23 cellular contexts compared by ENCODE assay signal in genomic region chr1:184088037-184088436, GRCh38.
"Had no signal": no experiment of that assay in that cellular context is flagged by ENCODE, and none has a peak within 500 bp of the region (broad histone marks: within the 10 kb centered on the region; RNA-seq: fewer than 3 reads in every experiment).

No MANE protein-coding gene starts in this region.

- ATAC-seq: naive thymus-derived CD8-positive, alpha-beta T cell; right lobe of liver; stimulated activated memory B cell treated with anti-CD40 and anti-IgM and Interleukin-4, amounts not matched to agents 10 μg/mL and 1 μg/mL and 100 μg/mL, for 72 hours; stimulated activated naive CD8-positive, alpha-beta T cell treated with anti-CD3 and anti-CD28 coated beads, Interleukin-15, amount 100 ng/mL, for 72 hours had no signal

- H3K4me3 ChIP-seq: left ventricle myocardium inferior, lung, neural progenitor cell, ovary, right atrium auricular region, right lobe of liver, smooth muscle cell, tibial nerve, upper lobe of left lung, vagina had no signal

- H3K27ac Mint-ChIP-seq: naive thymus-derived CD8-positive, alpha-beta T cell; nephron; neural progenitor cell; progenitor cell of endocrine pancreas; stimulated activated memory B cell treated with anti-CD40 and anti-IgM and Interleukin-4, amounts not matched to agents 10 μg/mL and 1 μg/mL and 100 μg/mL, for 72 hours; stimulated activated naive CD8-positive, alpha-beta T cell treated with anti-CD3 and anti-CD28 coated beads, Interleukin-15, amount 100 ng/mL, for 72 hours had no signal

- H3K27me3 ChIP-seq: neural progenitor cell, ovary, right atrium auricular region, right lobe of liver, tibial nerve, upper lobe of left lung, vagina had no signal

- H2AFZ ChIP-seq: neural progenitor cell had no signal

- H3K27me3 Mint-ChIP-seq: naive thymus-derived CD8-positive, alpha-beta T cell; progenitor cell of endocrine pancreas; stimulated activated memory B cell treated with anti-CD40 and anti-IgM and Interleukin-4, amounts not matched to agents 10 μg/mL and 1 μg/mL and 100 μg/mL, for 72 hours; stimulated activated naive CD8-positive, alpha-beta T cell treated with anti-CD3 and anti-CD28 coated beads, Interleukin-15, amount 100 ng/mL, for 72 hours had no signal

- DNase-seq: hippocampal formation; islet precursor cell; left ventricle myocardium inferior; naive thymus-derived CD8-positive, alpha-beta T cell; ovary; right lobe of liver; stimulated activated CD4-positive, alpha-beta T cell treated with anti-CD3 and anti-CD28 coated beads, Interleukin-1b, Interleukin-23, amount 100 ng/mL, for 48 hours; stimulated activated CD4-positive, alpha-beta T cell treated with anti-CD3 and anti-CD28 coated beads, Interleukin-2, amount 100 ng/mL, for 48 hours; stimulated activated CD4-positive, alpha-beta T cell treated with anti-CD3 and anti-CD28 coated beads, Interleukin-4, amount 100 ng/mL, for 4 hours; stimulated activated CD8-positive, alpha-beta memory T cell treated with anti-CD3 and anti-CD28 coated beads, Interleukin-4, amount 100 ng/mL, for 48 hours; stimulated activated naive CD4-positive, alpha-beta T cell treated with Interleukin-2 at 50 U/mL for 16 hours; stimulated activated naive CD8-positive, alpha-beta T cell treated with anti-CD3 and anti-CD28 coated beads, Interleukin-15, amount 100 ng/mL, for 72 hours; substantia nigra had no signal

- H3K27ac ChIP-seq: left ventricle myocardium inferior, neural progenitor cell, ovary, right atrium auricular region, right lobe of liver, tibial nerve, upper lobe of left lung, vagina had no signal

- H3K36me3 ChIP-seq: left ventricle myocardium inferior, neural progenitor cell, ovary, right atrium auricular region, right lobe of liver, upper lobe of left lung, vagina had no signal

- H3K4me1 Mint-ChIP-seq: nephron; neural progenitor cell; stimulated activated memory B cell treated with anti-CD40 and anti-IgM and Interleukin-4, amounts not matched to agents 10 μg/mL and 1 μg/mL and 100 μg/mL, for 72 hours; stimulated activated naive CD8-positive, alpha-beta T cell treated with anti-CD3 and anti-CD28 coated beads, Interleukin-15, amount 100 ng/mL, for 72 hours had no signal

- H3K9me3 Mint-ChIP-seq: naive thymus-derived CD8-positive, alpha-beta T cell; neural progenitor cell; stimulated activated naive CD8-positive, alpha-beta T cell treated with anti-CD3 and anti-CD28 coated beads, Interleukin-15, amount 100 ng/mL, for 72 hours had no signal

- H3K9me3 ChIP-seq: ovary, right atrium auricular region, right lobe of liver, tibial nerve, upper lobe of left lung, vagina had no signal

- H3K4me3 Mint-ChIP-seq: naive thymus-derived CD8-positive, alpha-beta T cell; nephron; neural progenitor cell; stimulated activated memory B cell treated with anti-CD40 and anti-IgM and Interleukin-4, amounts not matched to agents 10 μg/mL and 1 μg/mL and 100 μg/mL, for 72 hours; stimulated activated naive CD8-positive, alpha-beta T cell treated with anti-CD3 and anti-CD28 coated beads, Interleukin-15, amount 100 ng/mL, for 72 hours had no signal

- H3K4me2 ChIP-seq: neural progenitor cell, smooth muscle cell had no signal

- H3K4me1 ChIP-seq: right atrium auricular region, right lobe of liver, tibial nerve, upper lobe of left lung, vagina had no signal

- H3K9ac ChIP-seq: neural progenitor cell had no signal
